ENCODE assay signal across 35 cellular contexts in the genomic region with DNA sequence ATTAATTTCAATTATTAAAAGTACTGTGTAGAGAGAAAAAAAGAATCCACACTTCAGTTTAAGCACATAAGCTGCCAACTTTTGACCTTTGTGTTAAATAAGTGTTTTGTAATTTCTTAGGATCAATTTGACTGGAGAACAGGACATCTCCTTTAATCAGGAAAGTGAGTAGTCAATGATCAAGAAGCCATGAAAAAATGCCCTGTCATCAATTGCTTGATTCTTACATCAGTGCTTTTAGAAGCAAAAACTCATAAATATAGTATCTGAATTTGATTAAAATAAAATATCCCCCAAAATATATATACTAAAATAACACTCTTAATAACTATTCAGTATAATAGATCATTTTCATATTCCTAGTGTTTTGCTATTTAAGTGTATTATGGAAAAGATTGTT.
"Had no signal": no experiment of that assay in that cellular context is flagged by ENCODE, and none has a peak within 500 bp of the region (broad histone marks: within the 10 kb centered on the region; RNA-seq: fewer than 3 reads in every experiment).

No MANE protein-coding gene starts in this region.

- H3K27me3 ChIP-seq: MG63 had no signal

- H3K36me3 ChIP-seq: MG63 had no signal

- H3K4me3 ChIP-seq: MG63 had no signal

- DNase-seq: Kasumi-1, MG63, MM.1S, MV-4-11, NCI-H1048, NCI-H1092, NCI-H1092 treated with DMSO at 0.1 percent for 48 hours, NCI-H1105, NCI-H1105 treated with DMSO at 0.1 percent for 48 hours, NCI-H1417, NCI-H1417 treated with DMSO at 0.1 percent for 48 hours, NCI-H1436, NCI-H1436 treated with DMSO at 0.1 percent for 48 hours, NCI-H146, NCI-H1694, NCI-H1694 treated with DMSO at 0.1 percent for 48 hours, NCI-H187, NCI-H1930, NCI-H2029, NCI-H2029 treated with DMSO at 0.1 percent for 48 hours, NCI-H2081, NCI-H2081 treated with DMSO at 0.1 percent for 48 hours, NCI-H2107, NCI-H2171, NCI-H2171 treated with DMSO at 0.1 percent for 48 hours, NCI-H2227 treated with DMSO at 0.1 percent for 48 hours, NCI-H226, NCI-H345, NCI-H446, NCI-H446 treated with DMSO at 0.1 percent for 48 hours, NCI-H510A, NCI-H510A treated with DMSO at 0.1 percent for 48 hours, NCI-H524, NCI-H524 treated with DMSO at 0.1 percent for 48 hours, NCI-H526 had no signal

- H3K9me3 ChIP-seq: MG63 had no signal
